8 cellular contexts compared by ENCODE assay signal in the genomic region with DNA sequence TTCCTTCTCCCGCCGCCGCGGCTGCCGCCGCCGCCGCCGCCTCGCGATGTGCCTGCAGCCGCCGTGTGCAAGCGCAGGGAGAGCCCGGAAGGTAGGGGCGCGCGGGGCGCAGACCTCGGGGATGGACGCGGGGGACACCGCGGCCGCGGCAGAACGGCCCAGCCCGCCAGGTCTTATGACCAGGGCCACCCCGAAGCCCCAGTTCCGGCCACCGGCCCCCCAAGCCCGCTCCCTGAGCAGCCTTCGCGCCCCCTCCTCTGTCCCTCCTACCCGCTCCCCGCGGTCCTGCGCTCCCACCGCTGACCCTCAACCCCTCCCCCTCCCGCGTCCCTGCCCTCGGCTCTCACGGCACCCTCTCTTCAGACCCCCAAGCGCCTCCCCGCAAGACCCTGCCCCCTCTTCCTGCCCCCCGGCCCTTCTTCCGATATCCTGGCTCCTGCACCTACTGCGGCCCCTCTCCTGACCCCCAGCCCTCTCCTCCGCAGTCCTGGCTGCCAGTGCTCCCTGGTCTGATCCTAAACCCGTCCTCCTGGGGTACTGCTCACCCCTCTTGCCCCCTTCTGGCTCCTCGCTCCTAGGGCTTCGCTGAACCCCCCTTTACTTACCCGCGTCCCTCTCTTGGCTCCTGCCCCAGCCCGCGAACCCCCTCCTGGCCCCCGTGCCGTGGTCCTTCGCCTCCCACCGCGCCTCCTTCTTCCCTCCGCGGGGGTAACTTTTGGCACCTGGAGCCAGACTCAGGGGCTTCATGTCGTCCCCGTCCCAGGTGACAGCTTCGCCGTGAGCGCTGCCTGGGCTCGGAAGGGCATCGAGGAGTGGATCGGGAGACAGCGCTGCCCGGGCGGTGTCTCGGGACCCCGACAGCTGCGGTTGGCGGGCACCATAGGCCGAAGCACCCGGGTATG. TPM values are rescaled to one million over a fixed set of nuclear protein-coding genes. Genes with fewer than 3 reads are reported as not detected.
DNase-seq lines count a peak whose midpoint lies in the region; ATAC-seq and TF ChIP-seq lines count a peak whose summit lies in the region.

No MANE protein-coding gene starts in this region.

- DNase-seq in activated CD4-positive, alpha-beta T cell treated with anti-CD3 and anti-CD28 coated beads for 1 hour, result peak; percentile 22
- DNase-seq in activated CD4-positive, alpha-beta T cell treated with anti-CD3 and anti-CD28 coated beads, Interleukin-2, amount 50 U/mL, for 1 hour, result no peak
- DNase-seq in UCSD-AML1 (lab: John Stamatoyannopoulos, UW; ENCODE audit: unreplicated experiment) (peak; percentile 57), osteoblast (ENCODE audit: insufficient read length, low spot score, missing footprints) (no peak), HFFc6 (no peak), DMS79 treated with DMSO at 0.1 percent for 48 hours (lab: John Stamatoyannopoulos, UW) (no peak)

- TF ChIP-seq CTCF in osteoblast (IDR thresholded peaks at IDR 0.05; ENCODE audit: extremely low read depth, low read depth, low read length) (no peak), HFFc6 (IDR thresholded peaks at IDR 0.05) (no peak)

- no peak overlapping the region for H3K27ac Mint-ChIP-seq in HFFc6

- H3K36me3 Mint-ChIP-seq in HFFc6 (ENCODE audit: low read depth), result no peaks in the 10 kb centered on the region

- no peak overlapping the region for H3K4me3 Mint-ChIP-seq in HFFc6

- H3K27me3 Mint-ChIP-seq in HFFc6 (ENCODE audit: insufficient read depth), result peaks cover 51% of the 10 kb centered on the region

- H3K9me3 ChIP-seq in esophagus (ENCODE audit: control insufficient read depth in 2 of 2, insufficient read depth in 1 of 2, low read depth in 1 of 2, low read length in 1 of 2) (no peaks in the 10 kb centered on the region), osteoblast (ENCODE audit: low read depth, low read length) (no peaks in the 10 kb centered on the region)

- H2AFZ ChIP-seq in osteoblast (ENCODE audit: low read length), result no peak overlapping the region

- H4K20me1 ChIP-seq in osteoblast (ENCODE audit: insufficient read depth, low read length), result no peaks in the 10 kb centered on the region

- H3K4me1 Mint-ChIP-seq in HFFc6 (ENCODE audit: low read depth), result no peaks in the 10 kb centered on the region

- H3K36me3 ChIP-seq in esophagus (ENCODE audit: control insufficient read depth in 2 of 2, insufficient read depth in 2 of 2, low read length in 1 of 2), result no peaks in the 10 kb centered on the region
- no peaks in the 10 kb centered on the region for H3K36me3 ChIP-seq in osteoblast (ENCODE audit: insufficient read depth, low read length)

- H3K4me2 ChIP-seq in osteoblast (ENCODE audit: insufficient read depth, low read length), result peak overlapping the region; percentile 63

- peak; percentile 39 for ATAC-seq in HG03066 (IDR thresholded peaks at IDR 0.05; ENCODE audit: low read depth, unreplicated experiment)

- no peaks in the 10 kb centered on the region for H3K79me2 ChIP-seq in osteoblast (ENCODE audit: insufficient read depth, low read length)

- H3K4me3 ChIP-seq in esophagus (ENCODE audit: low read depth in 1 of 2, low read length in 2 of 2) (peak overlapping the region; percentile 64 to 66), osteoblast (ENCODE audit: insufficient read depth, low read length) (peak overlapping the region; percentile 64)

- peaks cover 0 to 5% of the 10 kb centered on the region in 2 donors for H3K4me1 ChIP-seq in esophagus (ENCODE audit: control insufficient read depth in 2 of 2, insufficient read depth in 2 of 2, low read length in 1 of 2)
- H3K4me1 ChIP-seq in osteoblast (ENCODE audit: insufficient read depth, low read length), result no peaks in the 10 kb centered on the region

- no peaks in the 10 kb centered on the region for H3K9me3 Mint-ChIP-seq in HFFc6

- H3K27ac ChIP-seq in esophagus (ENCODE audit: low read depth in 2 of 2, low read length in 1 of 2), result peak overlapping the region; percentile 47 to 58
- no peak overlapping the region for H3K27ac ChIP-seq in osteoblast (ENCODE audit: low read depth, low read length)

- WGBS in esophagus, 2 donors, result 6 to 12% methylated on average over 64 to 80 of the region's 80 CpGs

- no peaks in the 10 kb centered on the region for H3K27me3 ChIP-seq in esophagus (ENCODE audit: control insufficient read depth in 1 of 2, insufficient read depth in 2 of 2, low read length in 2 of 2)
- peaks cover 49% of the 10 kb centered on the region for H3K27me3 ChIP-seq in osteoblast (ENCODE audit: insufficient read depth, low read length)

RNA-seq across cellular contexts. Expression of a gene that starts 0.7 kb away (rescaled TPM):
- 1 to 10 TPM; 1.1 to 2.0 TPM for polyA plus RNA-seq in esophagus
- total RNA-seq in osteoblast, result under 0.01 TPM in 2 replicates
- total RNA-seq in HFFc6 (2021; fragmentation: NEBNext Ultra II Directional; extraction: Animal tissue kit (Norgen Biotek cat#: 25700)), result not detected

Comparison
In these comparisons a context has a peak if more than half of its experiments do, and no peak if none do; other contexts are left out.
1. DNase-seq: peak in activated CD4-positive, alpha-beta T cell treated with anti-CD3 and anti-CD28 coated beads for 1 hour (single experiment) and UCSD-AML1 (single experiment); none in activated CD4-positive, alpha-beta T cell treated with anti-CD3 and anti-CD28 coated beads, Interleukin-2, amount 50 U/mL, for 1 hour (single experiment), osteoblast (single experiment), HFFc6 (single experiment) and DMS79 treated with DMSO at 0.1 percent for 48 hours (single experiment).